Comparison of ENCODE assay signal across 14 cellular contexts in the genomic region with DNA sequence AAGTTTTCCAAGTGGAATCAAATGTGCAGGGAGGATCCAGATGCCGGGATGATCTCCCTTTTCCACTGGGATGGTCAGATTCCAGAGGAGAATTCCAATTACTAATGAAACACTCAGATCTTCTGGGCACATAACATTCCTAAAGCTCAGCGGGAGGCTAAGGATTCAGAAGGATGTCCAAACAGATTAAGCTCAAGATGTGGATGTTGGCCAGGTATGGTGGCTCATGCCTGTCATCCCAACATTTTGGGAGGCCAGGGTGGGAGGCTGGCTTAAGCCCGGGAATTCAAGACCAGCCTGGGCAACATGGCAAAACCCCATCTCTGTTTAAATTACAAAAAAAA.
DNase-seq lines count a peak whose midpoint lies in the region; ATAC-seq and TF ChIP-seq lines count a peak whose summit lies in the region.
"Had no signal": no experiment of that assay in that cellular context is flagged by ENCODE, and none has a peak within 500 bp of the region (broad histone marks: within the 10 kb centered on the region; RNA-seq: fewer than 3 reads in every experiment).

No MANE protein-coding gene starts in this region.

- no peaks in the 10 kb centered on the region for H3K36me3 Mint-ChIP-seq in activated CD4-positive, alpha-beta memory T cell treated with anti-CD3 and anti-CD28 coated beads for 36 hours
- H3K36me3 Mint-ChIP-seq in activated CD4-positive, alpha-beta memory T cell treated with anti-CD3 and anti-CD28 coated beads, Interleukin-2, amount 10 ng/mL, durations not matched to agents 7 days and 5 days (ENCODE audit: low read depth), result peaks cover 13% of the 10 kb centered on the region
- H3K36me3 Mint-ChIP-seq in T-cell, result peaks cover 13% of the 10 kb centered on the region

- H3K9me3 ChIP-seq in lower lobe of right lung, result no peaks in the 10 kb centered on the region
- H3K9me3 ChIP-seq in tibial artery, result no peaks in the 10 kb centered on the region
- H3K9me3 ChIP-seq in mucosa of descending colon, result no peaks in the 10 kb centered on the region
- H3K9me3 ChIP-seq: MG63 had no signal

- intact Hi-C loops in activated CD4-positive, alpha-beta memory T cell treated with anti-CD3 and anti-CD28 coated beads for 36 hours (cut with micrococcal nuclease), result no loop called here
- intact Hi-C loops in lower lobe of right lung (cut with DNase I), result no loop called here
- intact Hi-C loops in tibial artery (cut with DNase I; ENCODE audit: low total_unique reads), result no loop called here
- intact Hi-C loops in mucosa of descending colon (cut with DNase I, micrococcal nuclease), result no loop called here

- no peaks in the 10 kb centered on the region for H3K36me3 ChIP-seq in lower lobe of right lung
- no peaks in the 10 kb centered on the region for H3K36me3 ChIP-seq in tibial artery
- peaks cover 4% of the 10 kb centered on the region for H3K36me3 ChIP-seq in mucosa of descending colon (ENCODE audit: low read depth)
- H3K36me3 ChIP-seq: MG63 had no signal

- ATAC-seq in T-cell (replicated peaks in 1 of 4) (no peak), lower lobe of right lung (no peak), mucosa of descending colon (no peak), HG02870 (IDR thresholded peaks at IDR 0.05; ENCODE audit: unreplicated experiment) (no peak)
- ATAC-seq: WTC11 had no signal

- no peak for DNase-seq in activated CD4-positive, alpha-beta memory T cell treated with anti-CD3 and anti-CD28 coated beads for 36 hours
- no peak for DNase-seq in activated CD4-positive, alpha-beta memory T cell treated with anti-CD3 and anti-CD28 coated beads, Interleukin-2, amount 10 ng/mL, durations not matched to agents 7 days and 5 days
- DNase-seq in T-cell (no peak), lower lobe of right lung (no peak), tibial artery (no peak), DMS153 treated with DMSO at 0.1 percent for 48 hours (lab: John Stamatoyannopoulos, UW; ENCODE audit: unreplicated experiment) (no peak), mucosa of descending colon (no peak)
- DNase-seq: 8988T; activated T-cell treated with anti-CD3 and anti-CD28 coated beads, Interleukin-2, amount 50 U/mL, for 48 hours; Calu3; MG63; stimulated activated CD4-positive, alpha-beta T cell treated with anti-CD3 and anti-CD28 coated beads, Interleukin-4, amount 100 ng/mL, for 24 hours had no signal

- no peaks in the 10 kb centered on the region for H3K9me3 Mint-ChIP-seq in activated CD4-positive, alpha-beta memory T cell treated with anti-CD3 and anti-CD28 coated beads for 36 hours
- no peaks in the 10 kb centered on the region for H3K9me3 Mint-ChIP-seq in activated CD4-positive, alpha-beta memory T cell treated with anti-CD3 and anti-CD28 coated beads, Interleukin-2, amount 10 ng/mL, durations not matched to agents 7 days and 5 days
- no peaks in the 10 kb centered on the region for H3K9me3 Mint-ChIP-seq in T-cell
- H3K9me3 Mint-ChIP-seq: WTC11 had no signal

- peak overlapping the region; percentile 53 for H3K27ac Mint-ChIP-seq in activated CD4-positive, alpha-beta memory T cell treated with anti-CD3 and anti-CD28 coated beads for 36 hours
- H3K27ac Mint-ChIP-seq in activated CD4-positive, alpha-beta memory T cell treated with anti-CD3 and anti-CD28 coated beads, Interleukin-2, amount 10 ng/mL, durations not matched to agents 7 days and 5 days, result no peak overlapping the region
- peak overlapping the region; percentile 73 to 86 for H3K27ac Mint-ChIP-seq in T-cell
- H3K27ac Mint-ChIP-seq: WTC11 had no signal

- H3K4me3 Mint-ChIP-seq in activated CD4-positive, alpha-beta memory T cell treated with anti-CD3 and anti-CD28 coated beads for 36 hours, result no peak overlapping the region
- no peak overlapping the region for H3K4me3 Mint-ChIP-seq in activated CD4-positive, alpha-beta memory T cell treated with anti-CD3 and anti-CD28 coated beads, Interleukin-2, amount 10 ng/mL, durations not matched to agents 7 days and 5 days
- H3K4me3 Mint-ChIP-seq in T-cell, result no peak overlapping the region
- H3K4me3 Mint-ChIP-seq: WTC11 had no signal

- H3K4me3 ChIP-seq in lower lobe of right lung, result no peak overlapping the region
- H3K4me3 ChIP-seq in tibial artery, result no peak overlapping the region
- no peak overlapping the region for H3K4me3 ChIP-seq in mucosa of descending colon
- H3K4me3 ChIP-seq: MG63 had no signal

- CTCF ChIA-PET in activated CD4-positive, alpha-beta memory T cell treated with anti-CD3 and anti-CD28 coated beads for 36 hours (lab: Charles Lee), result interaction anchor here (0.6 to 4.0 kb wide), 8 partner anchors 9 to 50 kb away, joined by 3 to 20 read pairs (median 4); a partner anchor contains a TSS
- CTCF ChIA-PET in activated CD4-positive, alpha-beta memory T cell treated with anti-CD3 and anti-CD28 coated beads, Interleukin-2, amount 10 ng/mL, durations not matched to agents 7 days and 5 days (lab: Charles Lee), result interaction anchor here (1.2 to 5.6 kb wide), 4 partner anchors 9 to 47 kb away, joined by 3 to 33 read pairs (median 12); a partner anchor contains a TSS
- CTCF ChIA-PET in T-cell (lab: Charles Lee), result interaction anchor here (0.7 to 2.1 kb wide), 9 partner anchors 9 to 778 kb away, joined by 3 to 9 read pairs (median 4); a partner anchor contains a TSS

- H3K4me1 ChIP-seq in lower lobe of right lung (peaks cover 84% of the 10 kb centered on the region), tibial artery (peaks cover 0 to 82% (median 48%) of the 10 kb centered on the region in 4 donors), mucosa of descending colon (ENCODE audit: low read depth) (peaks cover 46% of the 10 kb centered on the region)

- H3K27me3 Mint-ChIP-seq in activated CD4-positive, alpha-beta memory T cell treated with anti-CD3 and anti-CD28 coated beads for 36 hours, result no peaks in the 10 kb centered on the region
- H3K27me3 Mint-ChIP-seq in activated CD4-positive, alpha-beta memory T cell treated with anti-CD3 and anti-CD28 coated beads, Interleukin-2, amount 10 ng/mL, durations not matched to agents 7 days and 5 days, result no peaks in the 10 kb centered on the region
- H3K27me3 Mint-ChIP-seq in T-cell, result no peaks in the 10 kb centered on the region

- TF ChIP-seq CTCF in lower lobe of right lung (IDR thresholded peaks at IDR 0.05) (no peak), tibial artery (IDR thresholded peaks at IDR 0.05) (no peak), mucosa of descending colon (IDR thresholded peaks at IDR 0.05) (no peak)

- H3K27ac ChIP-seq in lower lobe of right lung (peak overlapping the region; percentile 9), tibial artery (peak overlapping the region; percentile 16 to 33)

- H3K27me3 ChIP-seq in lower lobe of right lung (ENCODE audit: low read depth) (no peaks in the 10 kb centered on the region), tibial artery (no peaks in the 10 kb centered on the region)
- H3K27me3 ChIP-seq: MG63 had no signal

- H3K4me1 Mint-ChIP-seq in activated CD4-positive, alpha-beta memory T cell treated with anti-CD3 and anti-CD28 coated beads for 36 hours (ENCODE audit: low read depth), result peaks cover 68% of the 10 kb centered on the region
- peaks cover 70% of the 10 kb centered on the region for H3K4me1 Mint-ChIP-seq in activated CD4-positive, alpha-beta memory T cell treated with anti-CD3 and anti-CD28 coated beads, Interleukin-2, amount 10 ng/mL, durations not matched to agents 7 days and 5 days
- peaks cover 85 to 86% (median 86%) of the 10 kb centered on the region in 3 donors for H3K4me1 Mint-ChIP-seq in T-cell

- POLR2A ChIA-PET in activated CD4-positive, alpha-beta memory T cell treated with anti-CD3 and anti-CD28 coated beads for 36 hours (lab: Charles Lee), result interaction anchor here (2.2 to 3.0 kb wide), 2 partner anchors 9 to 11 kb away, joined by 10 to 13 read pairs; no protein-coding TSS in a partner anchor
- POLR2A ChIA-PET in activated CD4-positive, alpha-beta memory T cell treated with anti-CD3 and anti-CD28 coated beads, Interleukin-2, amount 10 ng/mL, durations not matched to agents 7 days and 5 days (lab: Charles Lee), result interaction anchor here (2.5 to 8.8 kb wide), 3 partner anchors 10 to 34 kb away, joined by 9 to 131 read pairs (median 53); no protein-coding TSS in a partner anchor
- POLR2A ChIA-PET in T-cell (lab: Charles Lee), result interaction anchor here in 1 of 2 donors (0.6 to 1.1 kb wide), 2 partner anchors 15 to 18 kb away, joined by 3 to 6 read pairs; no protein-coding TSS in a partner anchor
